17 cellular contexts compared by ENCODE assay signal in the genomic region with DNA sequence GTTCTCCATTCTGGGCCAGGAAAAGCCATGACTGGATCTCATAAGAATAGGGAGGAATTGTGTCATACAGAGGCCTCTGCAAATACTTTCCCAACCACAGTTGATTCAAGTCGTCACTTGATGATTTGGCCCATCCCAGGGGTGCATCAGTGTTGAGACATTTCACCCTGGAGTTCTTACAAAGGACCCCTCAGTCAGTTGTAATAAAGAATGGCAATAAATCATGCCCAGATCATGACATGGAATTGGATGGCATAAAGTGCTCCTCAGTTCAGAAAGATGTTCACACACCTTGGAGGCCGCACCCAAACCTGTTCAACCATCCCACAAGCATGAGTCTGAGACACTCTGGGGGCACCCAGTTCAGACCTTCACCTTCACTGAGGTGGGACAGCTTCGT.
A peak's percentile ranks its signal among the peaks of the same experiment; 100 is the strongest.
DNase-seq lines count a peak whose midpoint lies in the region; ATAC-seq and TF ChIP-seq lines count a peak whose summit lies in the region.
"Had no signal": no experiment of that assay in that cellular context is flagged by ENCODE, and none has a peak within 500 bp of the region (broad histone marks: within the 10 kb centered on the region; RNA-seq: fewer than 3 reads in every experiment).

No MANE protein-coding gene starts in this region.

- DNase-seq in GM03348 (ENCODE audit: low spot score) (peak; percentile 79), foreskin fibroblast (peak; percentile 61 to 73), mesothelial cell of epicardium (ENCODE audit: low spot score in 2 of 2, unreplicated experiment in 2 of 2) (no peak), putamen (ENCODE audit: low spot score) (no peak), GM13977 (ENCODE audit: low spot score) (no peak)
- DNase-seq: activated CD4-positive, alpha-beta T cell treated with anti-CD3 and anti-CD28 coated beads for 4 hours; activated T-cell treated with anti-CD3 and anti-CD28 coated beads, Interleukin-2, amount 50 U/mL, for 72 hours; cortex of kidney; esophagus squamous epithelium; NCI-H1694 treated with DMSO at 0.1 percent for 48 hours; NCI-H526 treated with DMSO at 0.1 percent for 48 hours; pancreas had no signal

- in situ Hi-C loops in GM13977 (cut with MboI; ENCODE audit: low pct_unique_long_range_greater_than_20kb, low sequenced_read_pairs, unreplicated experiment) = no loop called here

- TF ChIP-seq CTCF in foreskin fibroblast (IDR thresholded peaks at IDR 0.05; ENCODE audit: low read depth, low read length) (no peak), mesothelial cell of epicardium (IDR thresholded peaks at IDR 0.05; ENCODE audit: unreplicated experiment) (no peak), GM13977 (IDR thresholded peaks at IDR 0.05; ENCODE audit: extremely low read depth, insufficient read depth, missing control alignments) (no peak)

- no peak overlapping the region for H3K4me3 Mint-ChIP-seq in mesothelial cell of epicardium
- H3K4me3 Mint-ChIP-seq: activated T-cell treated with anti-CD3 and anti-CD28 coated beads, Interleukin-2, amount 50 U/mL, for 72 hours; type B pancreatic cell had no signal

- H3K4me3 ChIP-seq in foreskin fibroblast (ENCODE audit: low read depth in 1 of 2, low read length in 2 of 2) (no peak overlapping the region), skin epidermis (no peak overlapping the region)
- H3K4me3 ChIP-seq: esophagus squamous epithelium, pancreas had no signal

- H3K9me3 Mint-ChIP-seq in mesothelial cell of epicardium = no peaks in the 10 kb centered on the region
- H3K9me3 Mint-ChIP-seq: activated T-cell treated with anti-CD3 and anti-CD28 coated beads, Interleukin-2, amount 50 U/mL, for 72 hours had no signal

- peak overlapping the region in 11 of 21 experiments; percentile 11 to 80 (median 59) for H3K27ac ChIP-seq in skin epidermis
- H3K27ac ChIP-seq: KMS-11, pancreas had no signal

- no peaks in the 10 kb centered on the region for H3K36me3 Mint-ChIP-seq in mesothelial cell of epicardium
- H3K36me3 Mint-ChIP-seq: type B pancreatic cell had no signal

- no peaks in the 10 kb centered on the region for H3K27me3 Mint-ChIP-seq in mesothelial cell of epicardium (ENCODE audit: low read depth)

- ATAC-seq in SK-N-SH treated with all-trans-retinoic acid at 6 μM for 48 hours (0 out of 3 replicates have a peak, but pooled peaks have one; percentile 22), HG03039 (IDR thresholded peaks at IDR 0.05; ENCODE audit: unreplicated experiment) (no peak)
- ATAC-seq: activated T-cell treated with anti-CD3 and anti-CD28 coated beads, Interleukin-2, amount 50 U/mL, for 72 hours had no signal

- peaks cover 6% of the 10 kb centered on the region for H3K4me1 Mint-ChIP-seq in mesothelial cell of epicardium

- H3K27ac Mint-ChIP-seq in mesothelial cell of epicardium = no peak overlapping the region
- H3K27ac Mint-ChIP-seq: activated T-cell treated with anti-CD3 and anti-CD28 coated beads, Interleukin-2, amount 50 U/mL, for 72 hours; type B pancreatic cell had no signal

TF ChIP-seq in SK-N-SH treated with all-trans-retinoic acid at 6 μM for 48 hours, 23 proteins besides CTCF, POLR2A, EP300 and RAD21:
- TF ChIP-seq SNAI2 (CRISPR knock-in tag; IDR thresholded peaks at IDR 0.05) = no peak
- TF ChIP-seq, protein P1, sequence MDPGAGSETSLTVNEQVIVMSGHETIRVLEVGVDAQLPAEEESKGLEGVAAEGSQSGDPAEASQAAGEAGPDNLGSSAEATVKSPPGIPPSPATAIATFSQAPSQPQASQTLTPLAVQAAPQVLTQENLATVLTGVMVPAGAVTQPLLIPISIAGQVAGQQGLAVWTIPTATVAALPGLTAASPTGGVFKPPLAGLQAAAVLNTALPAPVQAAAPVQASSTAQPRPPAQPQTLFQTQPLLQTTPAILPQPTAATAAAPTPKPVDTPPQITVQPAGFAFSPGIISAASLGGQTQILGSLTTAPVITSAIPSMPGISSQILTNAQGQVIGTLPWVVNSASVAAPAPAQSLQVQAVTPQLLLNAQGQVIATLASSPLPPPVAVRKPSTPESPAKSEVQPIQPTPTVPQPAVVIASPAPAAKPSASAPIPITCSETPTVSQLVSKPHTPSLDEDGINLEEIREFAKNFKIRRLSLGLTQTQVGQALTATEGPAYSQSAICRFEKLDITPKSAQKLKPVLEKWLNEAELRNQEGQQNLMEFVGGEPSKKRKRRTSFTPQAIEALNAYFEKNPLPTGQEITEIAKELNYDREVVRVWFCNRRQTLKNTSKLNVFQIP (CRISPR knock-in tag; IDR thresholded peaks at IDR 0.05; ENCODE audit: borderline replicate concordance, low read depth) = no peak
- TF ChIP-seq, protein P2, sequence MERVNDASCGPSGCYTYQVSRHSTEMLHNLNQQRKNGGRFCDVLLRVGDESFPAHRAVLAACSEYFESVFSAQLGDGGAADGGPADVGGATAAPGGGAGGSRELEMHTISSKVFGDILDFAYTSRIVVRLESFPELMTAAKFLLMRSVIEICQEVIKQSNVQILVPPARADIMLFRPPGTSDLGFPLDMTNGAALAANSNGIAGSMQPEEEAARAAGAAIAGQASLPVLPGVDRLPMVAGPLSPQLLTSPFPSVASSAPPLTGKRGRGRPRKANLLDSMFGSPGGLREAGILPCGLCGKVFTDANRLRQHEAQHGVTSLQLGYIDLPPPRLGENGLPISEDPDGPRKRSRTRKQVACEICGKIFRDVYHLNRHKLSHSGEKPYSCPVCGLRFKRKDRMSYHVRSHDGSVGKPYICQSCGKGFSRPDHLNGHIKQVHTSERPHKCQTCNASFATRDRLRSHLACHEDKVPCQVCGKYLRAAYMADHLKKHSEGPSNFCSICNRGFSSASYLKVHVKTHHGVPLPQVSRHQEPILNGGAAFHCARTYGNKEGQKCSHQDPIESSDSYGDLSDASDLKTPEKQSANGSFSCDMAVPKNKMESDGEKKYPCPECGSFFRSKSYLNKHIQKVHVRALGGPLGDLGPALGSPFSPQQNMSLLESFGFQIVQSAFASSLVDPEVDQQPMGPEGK (CRISPR knock-in tag; IDR thresholded peaks at IDR 0.05; ENCODE audit: borderline replicate concordance) = no peak
- no peak for TF ChIP-seq ZFP30 (CRISPR knock-in tag; IDR thresholded peaks at IDR 0.05)
- TF ChIP-seq TCF4 (CRISPR knock-in tag; IDR thresholded peaks at IDR 0.05; ENCODE audit: borderline replicate concordance) = no peak
- TF ChIP-seq PPARA (CRISPR knock-in tag; IDR thresholded peaks at IDR 0.05; ENCODE audit: borderline replicate concordance) = no peak
- no peak for TF ChIP-seq TOX (CRISPR knock-in tag; IDR thresholded peaks at IDR 0.05; ENCODE audit: borderline replicate concordance)
- TF ChIP-seq CSDC2 (CRISPR knock-in tag; IDR thresholded peaks at IDR 0.05) = no peak
- TF ChIP-seq, protein P3, sequence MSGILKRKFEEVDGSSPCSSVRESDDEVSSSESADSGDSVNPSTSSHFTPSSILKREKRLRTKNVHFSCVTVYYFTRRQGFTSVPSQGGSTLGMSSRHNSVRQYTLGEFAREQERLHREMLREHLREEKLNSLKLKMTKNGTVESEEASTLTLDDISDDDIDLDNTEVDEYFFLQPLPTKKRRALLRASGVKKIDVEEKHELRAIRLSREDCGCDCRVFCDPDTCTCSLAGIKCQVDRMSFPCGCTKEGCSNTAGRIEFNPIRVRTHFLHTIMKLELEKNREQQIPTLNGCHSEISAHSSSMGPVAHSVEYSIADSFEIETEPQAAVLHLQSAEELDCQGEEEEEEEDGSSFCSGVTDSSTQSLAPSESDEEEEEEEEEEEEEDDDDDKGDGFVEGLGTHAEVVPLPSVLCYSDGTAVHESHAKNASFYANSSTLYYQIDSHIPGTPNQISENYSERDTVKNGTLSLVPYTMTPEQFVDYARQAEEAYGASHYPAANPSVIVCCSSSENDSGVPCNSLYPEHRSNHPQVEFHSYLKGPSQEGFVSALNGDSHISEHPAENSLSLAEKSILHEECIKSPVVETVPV (CRISPR knock-in tag; IDR thresholded peaks at IDR 0.05) = no peak
- TF ChIP-seq, protein P4, sequence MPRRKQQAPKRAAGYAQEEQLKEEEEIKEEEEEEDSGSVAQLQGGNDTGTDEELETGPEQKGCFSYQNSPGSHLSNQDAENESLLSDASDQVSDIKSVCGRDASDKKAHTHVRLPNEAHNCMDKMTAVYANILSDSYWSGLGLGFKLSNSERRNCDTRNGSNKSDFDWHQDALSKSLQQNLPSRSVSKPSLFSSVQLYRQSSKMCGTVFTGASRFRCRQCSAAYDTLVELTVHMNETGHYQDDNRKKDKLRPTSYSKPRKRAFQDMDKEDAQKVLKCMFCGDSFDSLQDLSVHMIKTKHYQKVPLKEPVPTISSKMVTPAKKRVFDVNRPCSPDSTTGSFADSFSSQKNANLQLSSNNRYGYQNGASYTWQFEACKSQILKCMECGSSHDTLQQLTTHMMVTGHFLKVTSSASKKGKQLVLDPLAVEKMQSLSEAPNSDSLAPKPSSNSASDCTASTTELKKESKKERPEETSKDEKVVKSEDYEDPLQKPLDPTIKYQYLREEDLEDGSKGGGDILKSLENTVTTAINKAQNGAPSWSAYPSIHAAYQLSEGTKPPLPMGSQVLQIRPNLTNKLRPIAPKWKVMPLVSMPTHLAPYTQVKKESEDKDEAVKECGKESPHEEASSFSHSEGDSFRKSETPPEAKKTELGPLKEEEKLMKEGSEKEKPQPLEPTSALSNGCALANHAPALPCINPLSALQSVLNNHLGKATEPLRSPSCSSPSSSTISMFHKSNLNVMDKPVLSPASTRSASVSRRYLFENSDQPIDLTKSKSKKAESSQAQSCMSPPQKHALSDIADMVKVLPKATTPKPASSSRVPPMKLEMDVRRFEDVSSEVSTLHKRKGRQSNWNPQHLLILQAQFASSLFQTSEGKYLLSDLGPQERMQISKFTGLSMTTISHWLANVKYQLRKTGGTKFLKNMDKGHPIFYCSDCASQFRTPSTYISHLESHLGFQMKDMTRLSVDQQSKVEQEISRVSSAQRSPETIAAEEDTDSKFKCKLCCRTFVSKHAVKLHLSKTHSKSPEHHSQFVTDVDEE (CRISPR knock-in tag; IDR thresholded peaks at IDR 0.05) = no peak
- no peak for TF ChIP-seq ISL1 (CRISPR knock-in tag; IDR thresholded peaks at IDR 0.05)
- TF ChIP-seq ZC3H10 (CRISPR knock-in tag; IDR thresholded peaks at IDR 0.05) = no peak
- no peak for TF ChIP-seq GLIS3 (CRISPR knock-in tag; IDR thresholded peaks at IDR 0.05)
- no peak for TF ChIP-seq ESRRG (CRISPR knock-in tag; IDR thresholded peaks at IDR 0.05)
- TF ChIP-seq, protein P5, sequence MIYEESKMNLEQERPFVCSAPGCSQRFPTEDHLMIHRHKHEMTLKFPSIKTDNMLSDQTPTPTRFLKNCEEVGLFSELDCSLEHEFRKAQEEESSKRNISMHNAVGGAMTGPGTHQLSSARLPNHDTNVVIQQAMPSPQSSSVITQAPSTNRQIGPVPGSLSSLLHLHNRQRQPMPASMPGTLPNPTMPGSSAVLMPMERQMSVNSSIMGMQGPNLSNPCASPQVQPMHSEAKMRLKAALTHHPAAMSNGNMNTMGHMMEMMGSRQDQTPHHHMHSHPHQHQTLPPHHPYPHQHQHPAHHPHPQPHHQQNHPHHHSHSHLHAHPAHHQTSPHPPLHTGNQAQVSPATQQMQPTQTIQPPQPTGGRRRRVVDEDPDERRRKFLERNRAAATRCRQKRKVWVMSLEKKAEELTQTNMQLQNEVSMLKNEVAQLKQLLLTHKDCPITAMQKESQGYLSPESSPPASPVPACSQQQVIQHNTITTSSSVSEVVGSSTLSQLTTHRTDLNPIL (CRISPR knock-in tag; IDR thresholded peaks at IDR 0.05; ENCODE audit: low read depth) = no peak
- TF ChIP-seq OSR1 (CRISPR knock-in tag; IDR thresholded peaks at IDR 0.05) = no peak

Comparison
In these comparisons a context has a peak if more than half of its experiments do, and no peak if none do; other contexts are left out.
1. DNase-seq: peak in GM03348 (single experiment) and foreskin fibroblast (2 of 2); none in mesothelial cell of epicardium (0 of 2), putamen (single experiment) and GM13977 (single experiment).